10 cellular contexts compared by ENCODE assay signal in the genomic region with DNA sequence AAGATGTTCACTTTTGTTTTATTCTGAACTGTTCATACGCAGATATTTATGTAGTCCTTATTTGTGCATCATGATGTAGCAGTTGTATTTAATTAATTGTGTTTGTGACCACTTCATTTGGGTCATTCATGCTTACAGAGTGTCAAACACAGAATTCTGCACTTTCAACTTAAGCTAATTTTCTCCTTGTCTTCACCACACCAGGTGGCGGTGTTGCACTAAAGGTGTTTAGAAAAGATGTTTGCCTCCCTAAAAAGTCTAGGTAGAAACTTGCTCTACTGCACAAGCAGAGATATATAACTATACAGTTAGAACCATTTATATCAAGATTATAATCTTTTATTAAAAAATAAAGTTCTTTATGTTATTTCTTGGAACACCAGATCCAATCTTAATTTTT. TPM values are rescaled to one million over a fixed set of nuclear protein-coding genes. Genes with fewer than 3 reads are reported as not detected.
A peak's percentile ranks its signal among the peaks of the same experiment; 100 is the strongest.
DNase-seq lines count a peak whose midpoint lies in the region; ATAC-seq, FAIRE-seq and TF ChIP-seq lines count a peak whose summit lies in the region.
"Had no signal": no experiment of that assay in that cellular context is flagged by ENCODE, and none has a peak within 500 bp of the region (broad histone marks: within the 10 kb centered on the region; RNA-seq: fewer than 3 reads in every experiment).

No MANE protein-coding gene starts in this region.

- no peak overlapping the region for H3K4me3 Mint-ChIP-seq in CD4-positive, CD25-positive, alpha-beta regulatory T cell

- H3F3A ChIP-seq in PC-3 (ENCODE audit: low read length, unreplicated experiment), result no peaks in the 10 kb centered on the region

- H3K9me2 ChIP-seq in PC-3 (replicated peaks; ENCODE audit: low read length), result no peaks in the 10 kb centered on the region

- POLR2A ChIA-PET in PC-3 (lab: Charles Lee; ENCODE audit: unreplicated experiment), result no interaction called here

- no peak for ATAC-seq in CD4-positive, CD25-positive, alpha-beta regulatory T cell (ENCODE audit: low read depth in 2 of 2)
- ATAC-seq in PC-3 (no peak), GM21619 (IDR thresholded peaks at IDR 0.05; ENCODE audit: unreplicated experiment) (no peak), GM21447 (IDR thresholded peaks at IDR 0.05; ENCODE audit: unreplicated experiment) (no peak), GM21360 (IDR thresholded peaks at IDR 0.05; ENCODE audit: unreplicated experiment) (no peak)

- peaks cover 0 to 5% (median 0%) of the 10 kb centered on the region in 7 donors for H3K9me3 Mint-ChIP-seq in CD4-positive, CD25-positive, alpha-beta regulatory T cell

- peak; percentile 40 for FAIRE-seq in GM12892 (lab: Jason Lieb, UNC)

- no peaks in the 10 kb centered on the region for H3K79me2 ChIP-seq in PC-3 (ENCODE audit: low read length)

- TF ChIP-seq CTCF in PC-3 (conservative IDR thresholded peaks at IDR 0.05; ENCODE audit: low read depth, low read length), result peak; percentile 52

- H3K36me3 ChIP-seq in CD4-positive, CD25-positive, alpha-beta regulatory T cell (ENCODE audit: control insufficient read depth, insufficient read depth, low read length), result no peaks in the 10 kb centered on the region
- no peaks in the 10 kb centered on the region; the same call in 1 of the 2 replicates for H3K36me3 ChIP-seq in PC-3 (ENCODE audit: low read depth, low read length)

- peak in 2 of 3 donors; percentile 14 to 26 for DNase-seq in CD4-positive, CD25-positive, alpha-beta regulatory T cell
- DNase-seq in GM12892 (ENCODE audit: insufficient read length) (no peak), PC-3 (peak; percentile 52), iPS-NIHi7 (ENCODE audit: extremely low spot score) (peak; percentile 33), C1 segment of cervical spinal cord (lab: John Stamatoyannopoulos, UW) (no peak)
- DNase-seq: cortex of kidney; stimulated activated CD4-positive, alpha-beta T cell treated with anti-CD3 and anti-CD28 coated beads, Interleukin-1b, Interleukin-23, amount 100 ng/mL, for 48 hours had no signal

- TF ChIP-seq POLR2A in GM12892 (IDR thresholded peaks at IDR 0.05; ENCODE audit: low read depth, low read length), result no peak

- H3K4me2 ChIP-seq in PC-3 (ENCODE audit: low read length), result no peak overlapping the region

- no peaks in the 10 kb centered on the region for H3K9me3 ChIP-seq in CD4-positive, CD25-positive, alpha-beta regulatory T cell (ENCODE audit: control insufficient read depth in 2 of 2, low read length in 2 of 2)
- H3K9me3 ChIP-seq in PC-3 (ENCODE audit: low read length), result no peaks in the 10 kb centered on the region

- no peak overlapping the region for H3K27ac Mint-ChIP-seq in CD4-positive, CD25-positive, alpha-beta regulatory T cell

- H3K27me3 Mint-ChIP-seq in CD4-positive, CD25-positive, alpha-beta regulatory T cell, result no peaks in the 10 kb centered on the region

- peaks cover 4 to 15% (median 7%) of the 10 kb centered on the region in 4 donors for H3K4me1 Mint-ChIP-seq in CD4-positive, CD25-positive, alpha-beta regulatory T cell

- H3K36me3 Mint-ChIP-seq in CD4-positive, CD25-positive, alpha-beta regulatory T cell, result no peaks in the 10 kb centered on the region

- H4K20me1 ChIP-seq in PC-3 (ENCODE audit: low read length), result no peaks in the 10 kb centered on the region

- no peak overlapping the region for H3K4me3 ChIP-seq in CD4-positive, CD25-positive, alpha-beta regulatory T cell (ENCODE audit: low read depth, low read length)
- H3K4me3 ChIP-seq in PC-3 (ENCODE audit: low read length), result no peak overlapping the region

- no peaks in the 10 kb centered on the region for H3K27me3 ChIP-seq in CD4-positive, CD25-positive, alpha-beta regulatory T cell (ENCODE audit: control insufficient read depth, insufficient read depth, low read length)
- peaks cover 11% of the 10 kb centered on the region; the same call in 1 of the 2 replicates for H3K27me3 ChIP-seq in PC-3 (ENCODE audit: low read length)

- intact Hi-C loops in PC-3 (cut with micrococcal nuclease), result loop anchor here (1.0 kb wide), 1 partner anchor 214 kb away; no protein-coding TSS in a partner anchor

- CTCF ChIA-PET in PC-3 (lab: Charles Lee), result interaction anchor here (0.7 to 0.8 kb wide), 2 partner anchors 320 to 378 kb away, joined by 3 to 6 read pairs; no protein-coding TSS in a partner anchor

- H2AFZ ChIP-seq in PC-3 (ENCODE audit: low read length), result no peak overlapping the region

- H3K4me1 ChIP-seq in CD4-positive, CD25-positive, alpha-beta regulatory T cell (ENCODE audit: control insufficient read depth, insufficient read depth, low read length, poor library complexity, severe bottlenecking), result peaks cover 5% of the 10 kb centered on the region
- H3K4me1 ChIP-seq in PC-3 (ENCODE audit: insufficient read depth, low read length), result 0 out of 2 replicates have a peak, but pooled peaks cover 4% of the 10 kb centered on the region

- BruUV-seq in PC-3 (replicated peaks; lab: Mats Ljungman, UMichigan), result no TSS peak

- H3K9ac ChIP-seq in PC-3 (ENCODE audit: low read length), result no peak overlapping the region

- no peak overlapping the region for H3K27ac ChIP-seq in CD4-positive, CD25-positive, alpha-beta regulatory T cell (ENCODE audit: insufficient read depth, low read length, poor library complexity, severe bottlenecking)
- H3K27ac ChIP-seq in PC-3 (ENCODE audit: low read length), result no peak overlapping the region

RNA-seq across cellular contexts. Expression of gene TAS2R38, which starts 1.3 kb away (rescaled TPM):
- not detected for total RNA-seq in CD4-positive, CD25-positive, alpha-beta regulatory T cell
- polyA plus RNA-seq in CD4-positive, CD25-positive, alpha-beta regulatory T cell, result not detected
- not detected for polyA plus RNA-seq in GM12892 (2012; ENCODE audit: missing spikeins)
- total RNA-seq in PC-3 (2014; rRNA removed), result not detected in 2 replicates

RNA-seq across cellular contexts. Expression of gene MGAM, which starts 20.8 kb away (rescaled TPM):
- total RNA-seq in CD4-positive, CD25-positive, alpha-beta regulatory T cell, result not detected
- polyA plus RNA-seq in CD4-positive, CD25-positive, alpha-beta regulatory T cell, result not detected
- polyA plus RNA-seq in GM12892 (2012; ENCODE audit: missing spikeins), result 0.23 TPM
- not detected in 2 replicates for total RNA-seq in PC-3 (2014; rRNA removed)

RNA-seq across cellular contexts. Expression of gene CLEC5A, which starts 28.1 kb away (rescaled TPM):
- total RNA-seq in CD4-positive, CD25-positive, alpha-beta regulatory T cell, result not detected
- polyA plus RNA-seq in CD4-positive, CD25-positive, alpha-beta regulatory T cell, result not detected
- polyA plus RNA-seq in GM12892 (2012; ENCODE audit: missing spikeins), result not detected
- total RNA-seq in PC-3 (2014; rRNA removed), result not detected in 2 replicates

RNA-seq across cellular contexts. Expression of gene OR9A4, which starts 58.6 kb away (rescaled TPM):
- not detected for total RNA-seq in CD4-positive, CD25-positive, alpha-beta regulatory T cell
- polyA plus RNA-seq in CD4-positive, CD25-positive, alpha-beta regulatory T cell, result not detected
- polyA plus RNA-seq in GM12892 (2012; ENCODE audit: missing spikeins), result not detected
- not detected in 2 replicates for total RNA-seq in PC-3 (2014; rRNA removed)

Comparison
In these comparisons a context has a peak if more than half of its experiments do, and no peak if none do; other contexts are left out.
1. DNase-seq: peak in CD4-positive, CD25-positive, alpha-beta regulatory T cell (2 of 3), PC-3 (single experiment) and iPS-NIHi7 (single experiment); none in GM12892 (single experiment) and C1 segment of cervical spinal cord (0 of 14).